1 cellular context compared by ENCODE assay signal in genomic region chr1:15259608-15260007, GRCh38.
TF ChIP-seq lines count a peak whose summit lies in the region.

No MANE protein-coding gene starts in this region.

TF ChIP-seq in GM23338, 12 proteins besides CTCF, POLR2A, EP300 and RAD21 (continued from another document):
- TF ChIP-seq, protein P1, sequence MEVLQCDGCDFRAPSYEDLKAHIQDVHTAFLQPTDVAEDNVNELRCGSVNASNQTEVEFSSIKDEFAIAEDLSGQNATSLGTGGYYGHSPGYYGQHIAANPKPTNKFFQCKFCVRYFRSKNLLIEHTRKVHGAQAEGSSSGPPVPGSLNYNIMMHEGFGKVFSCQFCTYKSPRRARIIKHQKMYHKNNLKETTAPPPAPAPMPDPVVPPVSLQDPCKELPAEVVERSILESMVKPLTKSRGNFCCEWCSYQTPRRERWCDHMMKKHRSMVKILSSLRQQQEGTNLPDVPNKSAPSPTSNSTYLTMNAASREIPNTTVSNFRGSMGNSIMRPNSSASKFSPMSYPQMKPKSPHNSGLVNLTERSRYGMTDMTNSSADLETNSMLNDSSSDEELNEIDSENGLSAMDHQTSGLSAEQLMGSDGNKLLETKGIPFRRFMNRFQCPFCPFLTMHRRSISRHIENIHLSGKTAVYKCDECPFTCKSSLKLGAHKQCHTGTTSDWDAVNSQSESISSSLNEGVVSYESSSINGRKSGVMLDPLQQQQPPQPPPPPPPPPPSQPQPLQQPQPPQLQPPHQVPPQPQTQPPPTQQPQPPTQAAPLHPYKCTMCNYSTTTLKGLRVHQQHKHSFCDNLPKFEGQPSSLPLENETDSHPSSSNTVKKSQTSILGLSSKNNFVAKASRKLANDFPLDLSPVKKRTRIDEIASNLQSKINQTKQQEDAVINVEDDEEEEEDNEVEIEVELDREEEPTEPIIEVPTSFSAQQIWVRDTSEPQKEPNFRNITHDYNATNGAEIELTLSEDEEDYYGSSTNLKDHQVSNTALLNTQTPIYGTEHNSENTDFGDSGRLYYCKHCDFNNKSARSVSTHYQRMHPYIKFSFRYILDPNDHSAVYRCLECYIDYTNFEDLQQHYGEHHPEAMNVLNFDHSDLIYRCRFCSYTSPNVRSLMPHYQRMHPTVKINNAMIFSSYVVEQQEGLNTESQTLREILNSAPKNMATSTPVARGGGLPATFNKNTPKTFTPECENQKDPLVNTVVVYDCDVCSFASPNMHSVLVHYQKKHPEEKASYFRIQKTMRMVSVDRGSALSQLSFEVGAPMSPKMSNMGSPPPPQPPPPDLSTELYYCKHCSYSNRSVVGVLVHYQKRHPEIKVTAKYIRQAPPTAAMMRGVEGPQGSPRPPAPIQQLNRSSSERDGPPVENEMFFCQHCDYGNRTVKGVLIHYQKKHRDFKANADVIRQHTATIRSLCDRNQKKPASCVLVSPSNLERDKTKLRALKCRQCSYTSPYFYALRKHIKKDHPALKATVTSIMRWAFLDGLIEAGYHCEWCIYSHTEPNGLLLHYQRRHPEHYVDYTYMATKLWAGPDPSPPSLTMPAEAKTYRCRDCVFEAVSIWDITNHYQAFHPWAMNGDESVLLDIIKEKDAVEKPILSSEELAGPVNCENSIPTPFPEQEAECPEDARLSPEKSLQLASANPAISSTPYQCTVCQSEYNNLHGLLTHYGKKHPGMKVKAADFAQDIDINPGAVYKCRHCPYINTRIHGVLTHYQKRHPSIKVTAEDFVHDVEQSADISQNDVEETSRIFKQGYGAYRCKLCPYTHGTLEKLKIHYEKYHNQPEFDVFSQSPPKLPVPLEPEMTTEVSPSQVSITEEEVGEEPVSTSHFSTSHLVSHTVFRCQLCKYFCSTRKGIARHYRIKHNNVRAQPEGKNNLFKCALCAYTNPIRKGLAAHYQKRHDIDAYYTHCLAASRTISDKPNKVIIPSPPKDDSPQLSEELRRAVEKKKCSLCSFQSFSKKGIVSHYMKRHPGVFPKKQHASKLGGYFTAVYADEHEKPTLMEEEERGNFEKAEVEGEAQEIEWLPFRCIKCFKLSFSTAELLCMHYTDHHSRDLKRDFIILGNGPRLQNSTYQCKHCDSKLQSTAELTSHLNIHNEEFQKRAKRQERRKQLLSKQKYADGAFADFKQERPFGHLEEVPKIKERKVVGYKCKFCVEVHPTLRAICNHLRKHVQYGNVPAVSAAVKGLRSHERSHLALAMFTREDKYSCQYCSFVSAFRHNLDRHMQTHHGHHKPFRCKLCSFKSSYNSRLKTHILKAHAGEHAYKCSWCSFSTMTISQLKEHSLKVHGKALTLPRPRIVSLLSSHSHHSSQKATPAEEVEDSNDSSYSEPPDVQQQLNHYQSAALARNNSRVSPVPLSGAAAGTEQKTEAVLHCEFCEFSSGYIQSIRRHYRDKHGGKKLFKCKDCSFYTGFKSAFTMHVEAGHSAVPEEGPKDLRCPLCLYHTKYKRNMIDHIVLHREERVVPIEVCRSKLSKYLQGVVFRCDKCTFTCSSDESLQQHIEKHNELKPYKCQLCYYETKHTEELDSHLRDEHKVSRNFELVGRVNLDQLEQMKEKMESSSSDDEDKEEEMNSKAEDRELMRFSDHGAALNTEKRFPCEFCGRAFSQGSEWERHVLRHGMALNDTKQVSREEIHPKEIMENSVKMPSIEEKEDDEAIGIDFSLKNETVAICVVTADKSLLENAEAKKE (CRISPR knock-in tag; IDR thresholded peaks at IDR 0.05) = no peak
- TF ChIP-seq JUNB (IDR thresholded peaks at IDR 0.05; ENCODE audit: unreplicated experiment) = no peak
- TF ChIP-seq ZNF114 (CRISPR knock-in tag; IDR thresholded peaks at IDR 0.05) = no peak
- TF ChIP-seq POLR2AphosphoS5 (IDR thresholded peaks at IDR 0.05; ENCODE audit: low read depth) = no peak
- no peak for TF ChIP-seq ETS1 (IDR thresholded peaks at IDR 0.05)
- TF ChIP-seq STAT1 (IDR thresholded peaks at IDR 0.05; ENCODE audit: unreplicated experiment) = no peak
- TF ChIP-seq EZH2 (IDR thresholded peaks at IDR 0.05; ENCODE audit: low read depth, unreplicated experiment) = no peak
- TF ChIP-seq ZNF331 (CRISPR knock-in tag; IDR thresholded peaks at IDR 0.05; ENCODE audit: low read depth) = no peak
- TF ChIP-seq EZH2phosphoT487 (IDR thresholded peaks at IDR 0.05; ENCODE audit: unreplicated experiment) = no peak
- TF ChIP-seq NANOG (IDR thresholded peaks at IDR 0.05; ENCODE audit: borderline replicate concordance) = no peak
- TF ChIP-seq CREB1 (CRISPR knock-in tag; IDR thresholded peaks at IDR 0.05; ENCODE audit: low read depth) = no peak
